ENCODE assay signal across 16 cellular contexts in the genomic region with DNA sequence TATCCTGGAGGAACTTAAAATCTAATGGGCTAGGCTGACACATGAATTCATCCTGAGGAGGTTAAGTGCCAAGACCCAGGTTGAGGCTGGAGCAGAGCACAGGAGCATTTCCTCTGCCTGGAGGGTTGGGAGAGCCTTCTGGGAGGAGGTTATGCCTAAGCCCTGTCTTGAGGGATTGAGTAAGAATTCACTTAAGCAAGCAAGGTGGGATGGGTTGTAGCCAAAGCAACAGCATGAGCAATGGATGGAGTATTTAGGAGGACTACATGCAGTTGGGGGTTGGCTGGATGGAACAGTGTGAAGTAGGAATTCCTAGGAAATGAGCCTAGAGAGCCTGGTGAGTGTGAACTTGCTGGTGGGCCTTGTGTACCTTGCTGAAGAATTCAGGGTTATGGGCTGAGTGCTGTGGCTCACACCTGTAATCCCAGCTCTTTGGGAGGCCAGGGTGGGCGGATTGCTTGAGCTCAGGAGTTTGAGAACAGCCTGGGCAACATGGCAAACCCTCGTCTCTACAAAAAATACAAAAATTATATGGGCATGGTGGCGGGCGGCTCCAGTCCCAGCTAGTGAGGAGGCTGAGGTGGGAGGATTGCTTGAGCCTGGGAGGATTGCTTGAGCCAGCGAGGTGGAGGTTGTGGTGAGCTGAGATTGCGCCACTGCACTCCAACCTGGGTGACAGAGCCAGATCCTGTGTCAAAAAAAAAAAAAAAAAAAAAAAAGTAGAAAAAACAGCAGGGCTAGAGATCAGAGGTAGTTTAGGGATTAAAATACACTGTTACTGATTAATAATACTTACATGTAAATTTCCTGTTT. TPM values are rescaled to one million over a fixed set of nuclear protein-coding genes. Genes with fewer than 3 reads are reported as not detected.
DNase-seq lines count a peak whose midpoint lies in the region; ATAC-seq and TF ChIP-seq lines count a peak whose summit lies in the region.
"Had no signal": no experiment of that assay in that cellular context is flagged by ENCODE, and none has a peak within 500 bp of the region (broad histone marks: within the 10 kb centered on the region; RNA-seq: fewer than 3 reads in every experiment).

No MANE protein-coding gene starts in this region.

- H3K27ac Mint-ChIP-seq in WTC11, result peak overlapping the region; percentile 1
- H3K27ac Mint-ChIP-seq in GM23338, result no peak overlapping the region
- H3K27ac Mint-ChIP-seq: H9; stimulated activated memory B cell treated with anti-CD40 and anti-IgM and Interleukin-4, amounts not matched to agents 10 μg/mL and 1 μg/mL and 100 μg/mL, for 72 hours had no signal

- H2AFZ ChIP-seq in GM23338, result no peak overlapping the region

- H3K4me1 Mint-ChIP-seq in WTC11 (peaks cover 21% of the 10 kb centered on the region), GM23338 (peaks cover 19% of the 10 kb centered on the region)

- POLR2A ChIA-PET in WTC11 (lab: Charles Lee), result no interaction called here

- peaks cover 4% of the 10 kb centered on the region; the same call in 1 of the 2 replicates for H3K79me2 ChIP-seq in GM23338 (replicated peaks; ENCODE audit: insufficient read depth)

- no peak for TF ChIP-seq CTCF in HFF-Myc (IDR thresholded peaks at IDR 0.05; ENCODE audit: low read depth, low read length, missing control alignments)
- no peak for TF ChIP-seq CTCF in WTC11 (IDR thresholded peaks at IDR 0.05)
- no peak for TF ChIP-seq CTCF in foreskin keratinocyte (conservative IDR thresholded peaks at IDR 0.05)
- no peak for TF ChIP-seq CTCF in GM23338 (conservative IDR thresholded peaks at IDR 0.05; ENCODE audit: low read depth in 2 of 2)

- H3K9me3 Mint-ChIP-seq in WTC11 (no peaks in the 10 kb centered on the region), GM23338 (no peaks in the 10 kb centered on the region)
- H3K9me3 Mint-ChIP-seq: H9; stimulated activated memory B cell treated with anti-CD40 and anti-IgM and Interleukin-4, amounts not matched to agents 10 μg/mL and 1 μg/mL and 100 μg/mL, for 72 hours had no signal

- DNase-seq in A172 (ENCODE audit: low spot score) (peak; percentile 87), HFF-Myc (ENCODE audit: extremely low read depth, low read depth) (peak; percentile 26), WTC11 (ENCODE audit: low spot score) (no peak), foreskin keratinocyte (peak; percentile 99 to 100), GM23338 (ENCODE audit: low spot score) (no peak), NCI-H1694 (lab: John Stamatoyannopoulos, UW) (no peak), posterior cingulate gyrus (no peak), AML-193 (lab: John Stamatoyannopoulos, UW) (no peak)
- DNase-seq: activated CD4-positive, alpha-beta T cell treated with anti-CD3 and anti-CD28 coated beads, Interleukin-2, amount 50 U/mL, for 48 hours; activated naive CD4-positive, alpha-beta T cell; GDM1; H9; MM.1S; NCI-H2227 treated with DMSO at 0.1 percent for 48 hours had no signal

- ATAC-seq in WTC11 (no peak; the same call in 1 of the 2 replicates), foreskin keratinocyte (peak; percentile 97), GM23338 (no peak)
- ATAC-seq: stimulated activated memory B cell treated with anti-CD40 and anti-IgM and Interleukin-4, amounts not matched to agents 10 μg/mL and 1 μg/mL and 100 μg/mL, for 72 hours had no signal

- no peaks in the 10 kb centered on the region for H3K36me3 ChIP-seq in GM23338 (ENCODE audit: insufficient read depth)

- no peaks in the 10 kb centered on the region for H3K27me3 ChIP-seq in foreskin keratinocyte
- no peaks in the 10 kb centered on the region for H3K27me3 ChIP-seq in GM23338 (ENCODE audit: insufficient read depth)

- no peak overlapping the region for H3K4me2 ChIP-seq in GM23338

- H3K27ac ChIP-seq in foreskin keratinocyte (no peak overlapping the region), GM23338 (ENCODE audit: low read depth) (no peak overlapping the region)
- H3K27ac ChIP-seq: SK-N-MC had no signal

- CTCF ChIA-PET in WTC11 (lab: Charles Lee), result interaction anchor here (0.6 kb wide), 1 partner anchor 11 kb away, joined by 7 read pairs; no protein-coding TSS in a partner anchor

- no peaks in the 10 kb centered on the region for H3K9me2 ChIP-seq in GM23338 (ENCODE audit: insufficient read depth)

- H3K36me3 Mint-ChIP-seq in WTC11 (no peaks in the 10 kb centered on the region), GM23338 (ENCODE audit: low read depth) (no peaks in the 10 kb centered on the region)
- H3K36me3 Mint-ChIP-seq: stimulated activated memory B cell treated with anti-CD40 and anti-IgM and Interleukin-4, amounts not matched to agents 10 μg/mL and 1 μg/mL and 100 μg/mL, for 72 hours had no signal

- 0 out of 2 replicates have a peak, but pooled peaks cover 7% of the 10 kb centered on the region for H4K20me1 ChIP-seq in GM23338 (replicated peaks; ENCODE audit: insufficient read depth)

- H3K4me3 ChIP-seq in HFF-Myc (replicated peaks; ENCODE audit: low read depth, low read length), result no peak overlapping the region
- no peak overlapping the region for H3K4me3 ChIP-seq in GM23338
- H3K4me3 ChIP-seq: SK-N-MC had no signal

- no peaks in the 10 kb centered on the region for H3F3A ChIP-seq in GM23338 (replicated peaks; ENCODE audit: low read depth)

- peaks cover 37% of the 10 kb centered on the region for H3K4me1 ChIP-seq in foreskin keratinocyte
- peaks cover 12% of the 10 kb centered on the region for H3K4me1 ChIP-seq in GM23338 (ENCODE audit: insufficient read depth)

- intact Hi-C loops in posterior cingulate gyrus (cut with DNase I), result no loop called here

- H3K27me3 Mint-ChIP-seq in WTC11 (ENCODE audit: low read depth) (no peaks in the 10 kb centered on the region), GM23338 (ENCODE audit: insufficient read depth, low read depth, poor library complexity) (peaks cover 2% of the 10 kb centered on the region)

- H3K4me3 Mint-ChIP-seq in WTC11, result no peak overlapping the region
- no peak overlapping the region for H3K4me3 Mint-ChIP-seq in GM23338
- H3K4me3 Mint-ChIP-seq: H9; stimulated activated memory B cell treated with anti-CD40 and anti-IgM and Interleukin-4, amounts not matched to agents 10 μg/mL and 1 μg/mL and 100 μg/mL, for 72 hours had no signal

TF ChIP-seq in WTC11, 78 proteins besides CTCF, POLR2A, EP300 and RAD21 (continues in another document):
- TF ChIP-seq, protein P1, sequence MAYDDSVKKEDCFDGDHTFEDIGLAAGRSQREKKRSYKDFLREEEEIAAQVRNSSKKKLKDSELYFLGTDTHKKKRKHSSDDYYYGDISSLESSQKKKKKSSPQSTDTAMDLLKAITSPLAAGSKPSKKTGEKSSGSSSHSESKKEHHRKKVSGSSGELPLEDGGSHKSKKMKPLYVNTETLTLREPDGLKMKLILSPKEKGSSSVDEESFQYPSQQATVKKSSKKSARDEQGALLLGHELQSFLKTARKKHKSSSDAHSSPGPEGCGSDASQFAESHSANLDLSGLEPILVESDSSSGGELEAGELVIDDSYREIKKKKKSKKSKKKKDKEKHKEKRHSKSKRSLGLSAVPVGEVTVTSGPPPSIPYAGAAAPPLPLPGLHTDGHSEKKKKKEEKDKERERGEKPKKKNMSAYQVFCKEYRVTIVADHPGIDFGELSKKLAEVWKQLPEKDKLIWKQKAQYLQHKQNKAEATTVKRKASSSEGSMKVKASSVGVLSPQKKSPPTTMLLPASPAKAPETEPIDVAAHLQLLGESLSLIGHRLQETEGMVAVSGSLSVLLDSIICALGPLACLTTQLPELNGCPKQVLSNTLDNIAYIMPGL (CRISPR knock-in tag; IDR thresholded peaks at IDR 0.05), result no peak
- TF ChIP-seq ATF1 (CRISPR knock-in tag; IDR thresholded peaks at IDR 0.05) (no peak), NR2C2 (CRISPR knock-in tag; IDR thresholded peaks at IDR 0.05) (no peak)

TF ChIP-seq in GM23338, 12 proteins besides CTCF, POLR2A, EP300 and RAD21 (continues in another document):
- TF ChIP-seq ZNF331 (CRISPR knock-in tag; IDR thresholded peaks at IDR 0.05; ENCODE audit: low read depth) (no peak), CREB1 (CRISPR knock-in tag; IDR thresholded peaks at IDR 0.05; ENCODE audit: low read depth) (no peak), EZH2 (IDR thresholded peaks at IDR 0.05; ENCODE audit: low read depth, unreplicated experiment) (no peak), JUNB (IDR thresholded peaks at IDR 0.05; ENCODE audit: unreplicated experiment) (no peak), POLR2AphosphoS5 (IDR thresholded peaks at IDR 0.05; ENCODE audit: low read depth) (no peak)

RNA-seq across cellular contexts. Expression of a gene that starts 22.2 kb away (rescaled TPM):
- 12.6 and 14.3 TPM in 2 replicates for total RNA-seq in A172 (2014; rRNA removed; shearing (Covaris generic))
- total RNA-seq in WTC11 (2021) (8.5 to 11.6 TPM (median 8.7 TPM) in 3 replicates), foreskin keratinocyte (28.0 and 29.7 TPM in 2 replicates)
- polyA plus RNA-seq in foreskin keratinocyte (6.2 and 7.4 TPM in 2 replicates), GM23338 (2016; fragmentation: Nextera tagmentation; extraction: Ambion mirVana) (2.7 and 2.8 TPM in 2 replicates)
- total RNA-seq in GM23338 (2014; rRNA removed; shearing (Covaris generic)), result 8.5 and 9.5 TPM in 2 replicates

Comparison
In these comparisons a context has a peak if more than half of its experiments do, and no peak if none do; other contexts are left out.
1. DNase-seq: peak in A172 (single experiment), HFF-Myc (single experiment) and foreskin keratinocyte (2 of 2); none in WTC11 (single experiment), GM23338 (single experiment), NCI-H1694 (single experiment), posterior cingulate gyrus (0 of 10) and AML-193 (0 of 2).